In genomic region chr2:1512321-1513289, GRCh38 we compare ENCODE assay signal across 30 cellular contexts.
"Had no signal": no experiment of that assay in that cellular context is flagged by ENCODE, and none has a peak within 500 bp of the region (broad histone marks: within the 10 kb centered on the region; RNA-seq: fewer than 3 reads in every experiment).

No MANE protein-coding gene starts in this region.

- H3K4me2 ChIP-seq: smooth muscle cell had no signal

- H3K4me3 ChIP-seq: coronary artery, dorsolateral prefrontal cortex, lower lobe of right lung, ovary, prostate gland, smooth muscle cell, stomach, thyroid gland, upper lobe of left lung, vagina had no signal

- ATAC-seq: activated naive CD8-positive, alpha-beta T cell treated with anti-CD3 and anti-CD28 coated beads, Interleukin-2, amount 50 U/mL, for 24 hours; left colon; lower lobe of right lung; natural killer cell treated with Interleukin-12 subunit alpha and Interleukin-12 subunit beta and Interleukin-15 and Interleukin-18, amount 100 ng/mL, for 72 hours; stimulated activated naive B cell treated with anti-CD40 and anti-IgM and Interleukin-4, amounts not matched to agents 10 μg/mL and 1 μg/mL and 100 μg/mL, for 72 hours had no signal

- H3K27me3 ChIP-seq: ovary, thyroid gland, upper lobe of left lung, vagina had no signal

- H3K9me3 ChIP-seq: lower lobe of right lung, ovary, prostate gland, stomach, thyroid gland, upper lobe of left lung, vagina had no signal

- H3K4me1 ChIP-seq: lower lobe of right lung, prostate gland, vagina had no signal

- DNase-seq: activated B cell treated with CpG ODN at 0.5 μM for 24 hours; activated CD4-positive, alpha-beta T cell treated with anti-CD3 and anti-CD28 coated beads, Interleukin-2, amount 50 U/mL, for 1 hour; activated CD8-positive, alpha-beta memory T cell treated with anti-CD3 and anti-CD28 coated beads for 24 hours; activated CD8-positive, alpha-beta memory T cell treated with anti-CD3 and anti-CD28 coated beads, Interleukin-2, amount 50 U/mL, for 4 hours; activated gamma-delta T cell; activated naive CD8-positive, alpha-beta T cell treated with anti-CD3 and anti-CD28 coated beads, Interleukin-2, amount 50 U/mL, for 24 hours; activated T-cell treated with anti-CD3 and anti-CD28 coated beads, Interleukin-2, amount 50 U/mL, for 24 hours; amygdala; cerebellar nuclear complex; dorsolateral prefrontal cortex; effector memory CD4-positive, alpha-beta T cell; left colon; lower lobe of right lung; mesendoderm; ovary; retina; stimulated activated CD4-positive, alpha-beta T cell treated with anti-CD3 and anti-CD28 coated beads, Interleukin-15, amount 100 ng/mL, for 24 hours; stimulated activated CD4-positive, alpha-beta T cell treated with anti-CD3 and anti-CD28 coated beads, Interleukin-2, amount 100 ng/mL, for 24 hours; stimulated activated naive B cell treated with anti-CD40 and anti-IgM and Interleukin-4, amounts not matched to agents 10 μg/mL and 1 μg/mL and 100 μg/mL, for 72 hours; stomach; T-helper 2 cell had no signal

- H3K27ac ChIP-seq: coronary artery, dorsolateral prefrontal cortex, lower lobe of right lung, ovary, prostate gland, stomach, thyroid gland, upper lobe of left lung, vagina had no signal

- FAIRE-seq: bronchial epithelial cell, islet of Langerhans had no signal

- H3K36me3 ChIP-seq: lower lobe of right lung, ovary, prostate gland, stomach, upper lobe of left lung, vagina had no signal
